In genomic region chr17:82217530-82218204, GRCh38 we compare ENCODE assay signal across 1 cellular context.
A peak's percentile ranks its signal among the peaks of the same experiment; 100 is the strongest.
TF ChIP-seq lines count a peak whose summit lies in the region.

No MANE protein-coding gene starts in this region.

TF ChIP-seq in HepG2, 621 proteins besides CTCF, POLR2A, EP300 and RAD21 (continued from another document and continues in another):
- TF ChIP-seq ZBTB2 (CRISPR knock-in tag; IDR thresholded peaks at IDR 0.05; ENCODE audit: low read depth) (peak; percentile 73; the same call in 1 of the 2 replicates), ZFP90 (CRISPR knock-in tag; IDR thresholded peaks at IDR 0.05; ENCODE audit: borderline replicate concordance) (no peak), ZC3H13 (CRISPR knock-in tag; IDR thresholded peaks at IDR 0.05) (peak; percentile 95), DPF2 (CRISPR knock-in tag; IDR thresholded peaks at IDR 0.05; ENCODE audit: borderline replicate concordance, low read depth) (peak; percentile 61), PAWR (CRISPR knock-in tag; IDR thresholded peaks at IDR 0.05; ENCODE audit: borderline replicate concordance) (no peak), ZNF564 (CRISPR knock-in tag; IDR thresholded peaks at IDR 0.05) (peak; percentile 55; the same call in 1 of the 2 replicates), NCOA5 (CRISPR knock-in tag; IDR thresholded peaks at IDR 0.05) (no peak), ZKSCAN5 (CRISPR knock-in tag; IDR thresholded peaks at IDR 0.05) (no peak; the same call in 1 of the 2 replicates), SIN3A (IDR thresholded peaks at IDR 0.05; ENCODE audit: borderline replicate concordance, low read depth, low read length) (0 out of 2 replicates have a peak, but pooled peaks have one; percentile 20), POLR2G (IDR thresholded peaks at IDR 0.05; ENCODE audit: low read depth, low read length) (peak; percentile 82), THAP9 (CRISPR knock-in tag; IDR thresholded peaks at IDR 0.05; ENCODE audit: borderline replicate concordance) (peak; percentile 43), PITX1 (CRISPR knock-in tag; IDR thresholded peaks at IDR 0.05) (no peak), MAFK (conservative IDR thresholded peaks at IDR 0.05 in 1 of 2, IDR thresholded peaks at IDR 0.05 in 1 of 2; ENCODE audit: low read length in 2 of 2) (peak; percentile 55 to 69), ESRRA (CRISPR knock-in tag; IDR thresholded peaks at IDR 0.05; ENCODE audit: low read depth) (peak; percentile 48; the same call in 1 of the 2 replicates), HOXD1 (CRISPR knock-in tag; IDR thresholded peaks at IDR 0.05) (peak; percentile 30; the same call in 1 of the 2 replicates), ZNF256 (CRISPR knock-in tag; conservative IDR thresholded peaks at IDR 0.05) (peak; percentile 67; the same call in 1 of the 2 replicates), NCOA2 (CRISPR knock-in tag; IDR thresholded peaks at IDR 0.05) (peak; percentile 64), SNAPC2 (CRISPR knock-in tag; IDR thresholded peaks at IDR 0.05) (0 out of 2 replicates have a peak, but pooled peaks have one; percentile 88), ZBTB14 (CRISPR knock-in tag; IDR thresholded peaks at IDR 0.05) (0 out of 2 replicates have a peak, but pooled peaks have one; percentile 23), ZC3H4 (CRISPR knock-in tag; IDR thresholded peaks at IDR 0.05; ENCODE audit: borderline replicate concordance) (peak; percentile 73), HOXA3 (CRISPR knock-in tag; IDR thresholded peaks at IDR 0.05) (peak; percentile 76), MAFG (CRISPR knock-in tag; IDR thresholded peaks at IDR 0.05) (peak; percentile 76), TAF15 (IDR thresholded peaks at IDR 0.05; ENCODE audit: low read depth, low read length, poor library complexity, severe bottlenecking) (peak; percentile 87), ZNF660 (CRISPR knock-in tag; IDR thresholded peaks at IDR 0.05; ENCODE audit: borderline replicate concordance, low read depth) (no peak; the same call in 1 of the 2 replicates), SSRP1 (CRISPR knock-in tag; IDR thresholded peaks at IDR 0.05) (peak; percentile 77; the same call in 1 of the 2 replicates), SAP130 (CRISPR knock-in tag; IDR thresholded peaks at IDR 0.05; ENCODE audit: low read depth) (peak; percentile 87), ZFAT (CRISPR knock-in tag; conservative IDR thresholded peaks at IDR 0.05) (no peak; the same call in 1 of the 2 replicates), HCFC1 (IDR thresholded peaks at IDR 0.05; ENCODE audit: low read depth, low read length) (no peak; the same call in 1 of the 2 replicates), USF2 (IDR thresholded peaks at IDR 0.05; ENCODE audit: low read depth, low read length) (no peak), USF2 (CRISPR knock-in tag; IDR thresholded peaks at IDR 0.05; ENCODE audit: borderline replicate concordance) (no peak), GABPB1 (CRISPR knock-in tag; IDR thresholded peaks at IDR 0.05) (peak; percentile 87), BRCA1 (CRISPR knock-in tag; IDR thresholded peaks at IDR 0.05) (peak; percentile 15; the same call in 1 of the 2 replicates), KLF6 (CRISPR knock-in tag; IDR thresholded peaks at IDR 0.05) (peak; percentile 67; the same call in 1 of the 2 replicates), PCBP1 (IDR thresholded peaks at IDR 0.05; ENCODE audit: borderline replicate concordance, low read depth, low read length) (peak; percentile 77; the same call in 1 of the 2 replicates), ZNF749 (CRISPR knock-in tag; IDR thresholded peaks at IDR 0.05; ENCODE audit: borderline replicate concordance) (peak; percentile 75; the same call in 1 of the 2 replicates)
- TF ChIP-seq, protein P1, sequence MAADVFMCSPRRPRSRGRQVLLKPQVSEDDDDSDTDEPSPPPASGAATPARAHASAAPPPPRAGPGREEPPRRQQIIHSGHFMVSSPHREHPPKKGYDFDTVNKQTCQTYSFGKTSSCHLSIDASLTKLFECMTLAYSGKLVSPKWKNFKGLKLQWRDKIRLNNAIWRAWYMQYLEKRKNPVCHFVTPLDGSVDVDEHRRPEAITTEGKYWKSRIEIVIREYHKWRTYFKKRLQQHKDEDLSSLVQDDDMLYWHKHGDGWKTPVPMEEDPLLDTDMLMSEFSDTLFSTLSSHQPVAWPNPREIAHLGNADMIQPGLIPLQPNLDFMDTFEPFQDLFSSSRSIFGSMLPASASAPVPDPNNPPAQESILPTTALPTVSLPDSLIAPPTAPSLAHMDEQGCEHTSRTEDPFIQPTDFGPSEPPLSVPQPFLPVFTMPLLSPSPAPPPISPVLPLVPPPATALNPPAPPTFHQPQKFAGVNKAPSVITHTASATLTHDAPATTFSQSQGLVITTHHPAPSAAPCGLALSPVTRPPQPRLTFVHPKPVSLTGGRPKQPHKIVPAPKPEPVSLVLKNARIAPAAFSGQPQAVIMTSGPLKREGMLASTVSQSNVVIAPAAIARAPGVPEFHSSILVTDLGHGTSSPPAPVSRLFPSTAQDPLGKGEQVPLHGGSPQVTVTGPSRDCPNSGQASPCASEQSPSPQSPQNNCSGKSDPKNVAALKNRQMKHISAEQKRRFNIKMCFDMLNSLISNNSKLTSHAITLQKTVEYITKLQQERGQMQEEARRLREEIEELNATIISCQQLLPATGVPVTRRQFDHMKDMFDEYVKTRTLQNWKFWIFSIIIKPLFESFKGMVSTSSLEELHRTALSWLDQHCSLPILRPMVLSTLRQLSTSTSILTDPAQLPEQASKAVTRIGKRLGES (CRISPR knock-in tag; IDR thresholded peaks at IDR 0.05; ENCODE audit: borderline replicate concordance): no peak
- TF ChIP-seq, protein P2, sequence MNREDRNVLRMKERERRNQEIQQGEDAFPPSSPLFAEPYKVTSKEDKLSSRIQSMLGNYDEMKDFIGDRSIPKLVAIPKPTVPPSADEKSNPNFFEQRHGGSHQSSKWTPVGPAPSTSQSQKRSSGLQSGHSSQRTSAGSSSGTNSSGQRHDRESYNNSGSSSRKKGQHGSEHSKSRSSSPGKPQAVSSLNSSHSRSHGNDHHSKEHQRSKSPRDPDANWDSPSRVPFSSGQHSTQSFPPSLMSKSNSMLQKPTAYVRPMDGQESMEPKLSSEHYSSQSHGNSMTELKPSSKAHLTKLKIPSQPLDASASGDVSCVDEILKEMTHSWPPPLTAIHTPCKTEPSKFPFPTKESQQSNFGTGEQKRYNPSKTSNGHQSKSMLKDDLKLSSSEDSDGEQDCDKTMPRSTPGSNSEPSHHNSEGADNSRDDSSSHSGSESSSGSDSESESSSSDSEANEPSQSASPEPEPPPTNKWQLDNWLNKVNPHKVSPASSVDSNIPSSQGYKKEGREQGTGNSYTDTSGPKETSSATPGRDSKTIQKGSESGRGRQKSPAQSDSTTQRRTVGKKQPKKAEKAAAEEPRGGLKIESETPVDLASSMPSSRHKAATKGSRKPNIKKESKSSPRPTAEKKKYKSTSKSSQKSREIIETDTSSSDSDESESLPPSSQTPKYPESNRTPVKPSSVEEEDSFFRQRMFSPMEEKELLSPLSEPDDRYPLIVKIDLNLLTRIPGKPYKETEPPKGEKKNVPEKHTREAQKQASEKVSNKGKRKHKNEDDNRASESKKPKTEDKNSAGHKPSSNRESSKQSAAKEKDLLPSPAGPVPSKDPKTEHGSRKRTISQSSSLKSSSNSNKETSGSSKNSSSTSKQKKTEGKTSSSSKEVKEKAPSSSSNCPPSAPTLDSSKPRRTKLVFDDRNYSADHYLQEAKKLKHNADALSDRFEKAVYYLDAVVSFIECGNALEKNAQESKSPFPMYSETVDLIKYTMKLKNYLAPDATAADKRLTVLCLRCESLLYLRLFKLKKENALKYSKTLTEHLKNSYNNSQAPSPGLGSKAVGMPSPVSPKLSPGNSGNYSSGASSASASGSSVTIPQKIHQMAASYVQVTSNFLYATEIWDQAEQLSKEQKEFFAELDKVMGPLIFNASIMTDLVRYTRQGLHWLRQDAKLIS (CRISPR knock-in tag; IDR thresholded peaks at IDR 0.05): peak; percentile 21; the same call in 1 of the 2 replicates
- TF ChIP-seq, protein P3, sequence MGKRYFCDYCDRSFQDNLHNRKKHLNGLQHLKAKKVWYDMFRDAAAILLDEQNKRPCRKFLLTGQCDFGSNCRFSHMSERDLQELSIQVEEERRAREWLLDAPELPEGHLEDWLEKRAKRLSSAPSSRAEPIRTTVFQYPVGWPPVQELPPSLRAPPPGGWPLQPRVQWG (CRISPR knock-in tag; IDR thresholded peaks at IDR 0.05; ENCODE audit: borderline replicate concordance, low read depth): no peak
- TF ChIP-seq, protein P4, sequence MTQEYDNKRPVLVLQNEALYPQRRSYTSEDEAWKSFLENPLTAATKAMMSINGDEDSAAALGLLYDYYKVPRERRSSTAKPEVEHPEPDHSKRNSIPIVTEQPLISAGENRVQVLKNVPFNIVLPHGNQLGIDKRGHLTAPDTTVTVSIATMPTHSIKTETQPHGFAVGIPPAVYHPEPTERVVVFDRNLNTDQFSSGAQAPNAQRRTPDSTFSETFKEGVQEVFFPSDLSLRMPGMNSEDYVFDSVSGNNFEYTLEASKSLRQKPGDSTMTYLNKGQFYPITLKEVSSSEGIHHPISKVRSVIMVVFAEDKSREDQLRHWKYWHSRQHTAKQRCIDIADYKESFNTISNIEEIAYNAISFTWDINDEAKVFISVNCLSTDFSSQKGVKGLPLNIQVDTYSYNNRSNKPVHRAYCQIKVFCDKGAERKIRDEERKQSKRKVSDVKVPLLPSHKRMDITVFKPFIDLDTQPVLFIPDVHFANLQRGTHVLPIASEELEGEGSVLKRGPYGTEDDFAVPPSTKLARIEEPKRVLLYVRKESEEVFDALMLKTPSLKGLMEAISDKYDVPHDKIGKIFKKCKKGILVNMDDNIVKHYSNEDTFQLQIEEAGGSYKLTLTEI (CRISPR knock-in tag; conservative IDR thresholded peaks at IDR 0.05): no peak
- TF ChIP-seq, protein P5, sequence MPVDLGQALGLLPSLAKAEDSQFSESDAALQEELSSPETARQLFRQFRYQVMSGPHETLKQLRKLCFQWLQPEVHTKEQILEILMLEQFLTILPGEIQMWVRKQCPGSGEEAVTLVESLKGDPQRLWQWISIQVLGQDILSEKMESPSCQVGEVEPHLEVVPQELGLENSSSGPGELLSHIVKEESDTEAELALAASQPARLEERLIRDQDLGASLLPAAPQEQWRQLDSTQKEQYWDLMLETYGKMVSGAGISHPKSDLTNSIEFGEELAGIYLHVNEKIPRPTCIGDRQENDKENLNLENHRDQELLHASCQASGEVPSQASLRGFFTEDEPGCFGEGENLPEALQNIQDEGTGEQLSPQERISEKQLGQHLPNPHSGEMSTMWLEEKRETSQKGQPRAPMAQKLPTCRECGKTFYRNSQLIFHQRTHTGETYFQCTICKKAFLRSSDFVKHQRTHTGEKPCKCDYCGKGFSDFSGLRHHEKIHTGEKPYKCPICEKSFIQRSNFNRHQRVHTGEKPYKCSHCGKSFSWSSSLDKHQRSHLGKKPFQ (CRISPR knock-in tag; IDR thresholded peaks at IDR 0.05; ENCODE audit: insufficient replicate concordance): no peak
- TF ChIP-seq, protein P6, sequence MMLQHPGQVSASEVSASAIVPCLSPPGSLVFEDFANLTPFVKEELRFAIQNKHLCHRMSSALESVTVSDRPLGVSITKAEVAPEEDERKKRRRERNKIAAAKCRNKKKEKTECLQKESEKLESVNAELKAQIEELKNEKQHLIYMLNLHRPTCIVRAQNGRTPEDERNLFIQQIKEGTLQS (CRISPR knock-in tag; IDR thresholded peaks at IDR 0.05): peak; percentile 90; the same call in 1 of the 2 replicates
